22 cellular contexts compared by ENCODE assay signal in the genomic region with DNA sequence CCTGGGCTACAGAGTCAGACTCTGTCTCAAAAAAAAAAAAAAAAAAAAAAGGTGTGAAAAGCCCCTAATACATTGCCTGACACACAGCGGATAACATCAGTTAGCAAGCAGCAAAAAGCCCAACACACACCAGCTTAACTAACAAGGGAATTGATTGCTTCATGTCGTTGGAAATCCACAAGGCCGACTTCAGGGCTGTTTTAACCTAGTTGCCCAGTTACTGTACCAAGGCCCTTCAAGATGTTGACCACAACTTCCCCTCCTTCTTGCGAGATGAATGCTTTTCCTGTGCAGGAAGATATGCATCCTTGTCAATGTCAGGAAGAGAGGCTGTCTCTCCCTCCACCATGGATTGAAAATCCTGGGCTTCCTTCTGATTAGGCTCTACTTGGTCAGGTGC.
"Had no signal": no experiment of that assay in that cellular context is flagged by ENCODE, and none has a peak within 500 bp of the region (broad histone marks: within the 10 kb centered on the region; RNA-seq: fewer than 3 reads in every experiment).

No MANE protein-coding gene starts in this region.

- H3K4me1 ChIP-seq: colonic mucosa, lower lobe of right lung, psoas muscle, tibial artery had no signal

- DNase-seq: activated CD4-positive, alpha-beta memory T cell treated with anti-CD3 and anti-CD28 coated beads for 36 hours; activated CD4-positive, alpha-beta T cell treated with anti-CD3 and anti-CD28 coated beads for 4 hours; activated CD8-positive, alpha-beta memory T cell treated with anti-CD3 and anti-CD28 coated beads, Interleukin-2, amount 10 ng/mL, durations not matched to agents 7 days and 5 days; activated naive CD4-positive, alpha-beta T cell treated with Interleukin-2 at 50 U/mL for 16 hours; activated T-cell treated with anti-CD3 and anti-CD28 coated beads, Interleukin-2, amount 50 U/mL, for 1 hour; aorta; brain microvascular endothelial cell; central memory CD4-positive, alpha-beta T cell; colonic mucosa; foreskin melanocyte; hypothalamus; islet precursor cell; left colon; lower lobe of right lung; natural killer cell; ovary; psoas muscle; right cardiac atrium; stimulated activated CD4-positive, alpha-beta T cell treated with anti-CD3 and anti-CD28 coated beads, Interleukin-2, amount 100 ng/mL, for 24 hours; stimulated activated naive CD8-positive, alpha-beta T cell treated with anti-CD3 and anti-CD28 coated beads, Interleukin-15, Interleukin-2, amounts not matched to agents 100 U/mL and 50 U/mL, for 24 hours; substantia nigra; tibial artery had no signal

- H3K27ac ChIP-seq: brain microvascular endothelial cell, colonic mucosa, lower lobe of right lung, ovary, psoas muscle, tibial artery had no signal

- H3K36me3 ChIP-seq: brain microvascular endothelial cell, colonic mucosa, lower lobe of right lung, ovary, tibial artery had no signal

- H3K4me3 ChIP-seq: colonic mucosa, lower lobe of right lung, ovary, psoas muscle, tibial artery had no signal

- H3K27me3 ChIP-seq: brain microvascular endothelial cell, colonic mucosa, ovary, tibial artery had no signal
